24 cellular contexts compared by ENCODE assay signal in genomic region chr1:61427516-61427915, GRCh38.
DNase-seq lines count a peak whose midpoint lies in the region; ATAC-seq lines count a peak whose summit lies in the region.
"Had no signal": no experiment of that assay in that cellular context is flagged by ENCODE, and none has a peak within 500 bp of the region (broad histone marks: within the 10 kb centered on the region; RNA-seq: fewer than 3 reads in every experiment).

No MANE protein-coding gene starts in this region.

- H3K27ac ChIP-seq in substantia nigra (ENCODE audit: low read depth, low read length, poor library complexity, severe bottlenecking), result no peak overlapping the region
- H3K27ac ChIP-seq: A549; BLaER1 treated with 17β-estradiol and CSF1 and Interleukin-3, amounts not matched to agents 10 nM and 100 nM had no signal

- ATAC-seq in left ventricle myocardium superior, result peak; percentile 26
- ATAC-seq in GM21515 (IDR thresholded peaks at IDR 0.05; ENCODE audit: unreplicated experiment), result no peak
- ATAC-seq: A549, GM23338, HepG2 had no signal

- DNase-seq in left ventricle myocardium superior (no peak), cardiac septum (ENCODE audit: low spot score) (no peak), NCI-H69 (lab: John Stamatoyannopoulos, UW) (peak; percentile 60), left kidney (ENCODE audit: low read depth, low spot score) (peak; percentile 70), substantia nigra (lab: John Stamatoyannopoulos, UW) (no peak)
- no peak for DNase-seq in activated effector memory CD4-positive, alpha-beta T cell treated with anti-CD3 and anti-CD28 coated beads, Interleukin-2, amount 50 U/mL, for 16 hours
- DNase-seq: AML-193; CD4-positive, alpha-beta T cell; COR-L47; DMS53; H9; MV-4-11; NCI-H1105; NCI-H1436 treated with DMSO at 0.1 percent for 48 hours; NCI-H187 treated with DMSO at 0.1 percent for 48 hours; NCI-H2107; NCI-H774; RPMI8226; SHP77 treated with DMSO at 0.1 percent for 48 hours had no signal

- intact Hi-C loops in left ventricle myocardium superior (cut with micrococcal nuclease), result no loop called here
- intact Hi-C loops in cardiac septum (cut with DNase I), result loop anchor here (5.0 kb wide), 1 partner anchor 35 kb away; no protein-coding TSS in a partner anchor

Comparison
In these comparisons a context has a peak if more than half of its experiments do, and no peak if none do; other contexts are left out.
1. DNase-seq: peak in NCI-H69 (single experiment) and left kidney (single experiment); none in left ventricle myocardium superior (single experiment), cardiac septum (single experiment), substantia nigra (0 of 49) and activated effector memory CD4-positive, alpha-beta T cell treated with anti-CD3 and anti-CD28 coated beads, Interleukin-2, amount 50 U/mL, for 16 hours (single experiment).